ENCODE assay signal across 8 cellular contexts in genomic region chr1:27099154-27099903, GRCh38. TPM values are rescaled to one million over a fixed set of nuclear protein-coding genes. Genes with fewer than 3 reads are reported as not detected.
DNase-seq lines count a peak whose midpoint lies in the region; ATAC-seq, FAIRE-seq and TF ChIP-seq lines count a peak whose summit lies in the region.

No MANE protein-coding gene starts in this region.

- H3K9me3 Mint-ChIP-seq in brain, result peaks cover 0 to 4% (median 0%) of the 10 kb centered on the region in 5 experiments

- no peak for TF ChIP-seq CTCF in brain (conservative IDR thresholded peaks at IDR 0.05)

- TF ChIP-seq POLR2A in H54 (IDR thresholded peaks at IDR 0.05; ENCODE audit: low read depth, low read length), result no peak

- intact Hi-C loops in left colon (cut with DNase I, micrococcal nuclease), result loop anchor here in 1 of 2 donors (5.0 kb wide), 1 partner anchor 102 kb away; no protein-coding TSS in a partner anchor

- peak overlapping the region; percentile 90 to 96 (median 95) for H3K27ac Mint-ChIP-seq in brain

- FAIRE-seq in H54 (lab: Jason Lieb, UNC), result no peak

- no peaks in the 10 kb centered on the region for H3K36me3 Mint-ChIP-seq in brain

- H3K27me3 Mint-ChIP-seq in brain, result no peaks in the 10 kb centered on the region

- peaks cover 46% of the 10 kb centered on the region for H3K4me1 Mint-ChIP-seq in brain

- peak overlapping the region; percentile 5 to 28 (median 21) for H3K4me3 Mint-ChIP-seq in brain

- peak; percentile 38 for ATAC-seq in left colon
- ATAC-seq in HG02642 (IDR thresholded peaks at IDR 0.05; ENCODE audit: poor library complexity, unreplicated experiment), result no peak

- peak; percentile 63 for DNase-seq in D341Med (ENCODE audit: low spot score)
- peak; percentile 60 for DNase-seq in H54 (ENCODE audit: insufficient read length, low spot score)
- peak; percentile 90 for DNase-seq in NCI-H510A treated with DMSO at 0.1 percent for 48 hours (lab: John Stamatoyannopoulos, UW)
- DNase-seq in left colon, result peak; percentile 52 to 56
- peak; percentile 61 for DNase-seq in stromal cell of bone marrow (ENCODE audit: low read depth)
- DNase-seq in RPMI8226, result no peak

RNA-seq across cellular contexts. Expression of gene SLC9A1, which starts 55.6 kb away (rescaled TPM):
- 31.8 TPM for polyA plus RNA-seq in brain (ENCODE audit: insufficient read depth, low read depth, low replicate concordance)
- 100 to 1,000 TPM; 122 to 131 TPM for total RNA-seq in left colon
